In genomic region chr9:27572918-27573698, GRCh38 we compare ENCODE assay signal across 8 cellular contexts. TPM values are rescaled to one million over a fixed set of nuclear protein-coding genes. Genes with fewer than 3 reads are reported as not detected.
DNase-seq lines count a peak whose midpoint lies in the region; ATAC-seq and TF ChIP-seq lines count a peak whose summit lies in the region.

C9orf72 (minus strand) TSS chr9:27573481; CDS start chr9:27567120, 6,361 bp downstream.

- intact Hi-C loops in Right ventricle myocardium inferior (cut with DNase I) (loop anchor here (10.0 kb wide), 1 partner anchor 112 kb away; no protein-coding TSS in a partner anchor), prostate gland (cut with DNase I) (loop anchor here (5.0 kb wide), 1 partner anchor 681 kb away; the partner anchor contains the start of gene CAAP1)

- CTCF ChIA-PET in RWPE1 (lab: Yijun Ruan, JAX): interaction anchor here (0.6 to 0.8 kb wide), 3 partner anchors 11 to 1022 kb away, joined by 3 to 4 read pairs (median 3); no protein-coding TSS in a partner anchor

- peak within 1 kb of the TSS; percentile 92 for H3K27ac ChIP-seq in RWPE1
- H3K27ac ChIP-seq in prostate gland: peak within 1 kb of the TSS; percentile 99
- H3K27ac ChIP-seq in urinary bladder (ENCODE audit: low read depth): peak within 1 kb of the TSS; percentile 93

- TF ChIP-seq POLR2A in prostate gland (IDR thresholded peaks at IDR 0.05): peak; percentile 90

- no peaks in the 10 kb centered on the region for H3K36me3 ChIP-seq in prostate gland
- no peaks in the 10 kb centered on the region for H3K36me3 ChIP-seq in urinary bladder (ENCODE audit: insufficient read depth)

- no peaks in the 10 kb centered on the region for H3K27me3 ChIP-seq in prostate gland (replicated peaks; ENCODE audit: insufficient read depth)

- no peaks in the 10 kb centered on the region for H3K9me3 ChIP-seq in prostate gland

- TF ChIP-seq CTCF in RWPE1 (conservative IDR thresholded peaks at IDR 0.05; ENCODE audit: low read depth) (0 out of 2 replicates have a peak, but pooled peaks have one; percentile 9), prostate gland (IDR thresholded peaks at IDR 0.05) (peak in 1 of 4 experiments; percentile 11)

- peak within 1 kb of the TSS; percentile 69 to 75 for H3K4me3 ChIP-seq in prostate gland
- peak within 1 kb of the TSS; percentile 64 for H3K4me3 ChIP-seq in urinary bladder (ENCODE audit: low read depth, low read length)

- WGBS in prostate gland: 1% methylated on average over 56 of the region's 73 CpGs
- WGBS in urinary bladder: under 1% methylated on average over 73 of the region's 73 CpGs

- DNase-seq in COLO668 (lab: John Stamatoyannopoulos, UW; ENCODE audit: unreplicated experiment) (peak; percentile 88), RWPE1 (ENCODE audit: low spot score) (peak; percentile 89), Right ventricle myocardium inferior (ENCODE audit: missing footprints) (peak; percentile 91), prostate gland (ENCODE audit: low spot score) (peak; percentile 82)
- DNase-seq in activated naive CD4-positive, alpha-beta T cell treated with Interleukin-2 at 50 U/mL for 16 hours: peak; percentile 89

- no peaks in the 10 kb centered on the region for H3K4me1 ChIP-seq in prostate gland (replicated peaks)
- no peaks in the 10 kb centered on the region for H3K4me1 ChIP-seq in urinary bladder (ENCODE audit: insufficient read depth)

- POLR2A ChIA-PET in RWPE1 (lab: Yijun Ruan, JAX; ENCODE audit: low non-redundant PET): no interaction called here

- ATAC-seq in GM19324 (IDR thresholded peaks at IDR 0.05; ENCODE audit: low FRiP score, unreplicated experiment) (peak; percentile 81), HG03442 (IDR thresholded peaks at IDR 0.05; ENCODE audit: unreplicated experiment) (peak; percentile 48), Right ventricle myocardium inferior (peak; percentile 95)

RNA-seq across cellular contexts. Expression of gene C9orf72, which starts in this region (rescaled TPM):
- total RNA-seq in Right ventricle myocardium inferior: 18.7 TPM
- total RNA-seq in prostate gland: 10 to 100 TPM; 14.2 to 23.4 TPM
- total RNA-seq in urinary bladder: 47.8 TPM
- 9.0 TPM for polyA plus RNA-seq in urinary bladder

Comparison
In these comparisons a context has a peak if more than half of its experiments do, and no peak if none do; other contexts are left out.
1. Peak in every context shown above with its lines: DNase-seq, ATAC-seq, H3K4me3 ChIP-seq and H3K27ac ChIP-seq.